1 cellular context compared by ENCODE assay signal in the genomic region with DNA sequence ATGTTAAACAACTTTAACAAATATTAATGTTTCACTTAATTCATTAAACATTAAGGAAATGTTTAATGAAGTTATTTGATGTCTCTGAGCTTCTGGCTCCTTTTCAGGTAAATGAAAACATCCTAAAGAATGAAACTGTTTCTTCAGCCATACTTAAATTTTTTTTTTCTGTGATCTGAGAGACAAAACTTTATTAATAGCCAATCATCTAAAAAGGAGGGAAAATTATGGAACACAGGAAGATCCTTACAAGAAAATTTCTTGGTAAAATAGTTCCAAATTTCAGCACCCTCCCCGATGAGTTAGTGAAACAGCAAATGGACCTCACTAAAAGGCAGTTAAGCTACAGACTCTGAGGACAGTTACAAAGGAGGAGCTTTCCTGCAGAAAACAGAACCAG.
TF ChIP-seq lines count a peak whose summit lies in the region.

No MANE protein-coding gene starts in this region.

TF ChIP-seq in GM12878, 131 proteins besides CTCF, POLR2A, EP300 and RAD21 (continued from another document):
- TF ChIP-seq ZBTB40 (IDR thresholded peaks at IDR 0.05; ENCODE audit: borderline replicate concordance) (peak; percentile 60), MTA2 (IDR thresholded peaks at IDR 0.05; ENCODE audit: low read depth) (no peak), HCFC1 (IDR thresholded peaks at IDR 0.05; ENCODE audit: low read length) (no peak)
